In the genomic region with DNA sequence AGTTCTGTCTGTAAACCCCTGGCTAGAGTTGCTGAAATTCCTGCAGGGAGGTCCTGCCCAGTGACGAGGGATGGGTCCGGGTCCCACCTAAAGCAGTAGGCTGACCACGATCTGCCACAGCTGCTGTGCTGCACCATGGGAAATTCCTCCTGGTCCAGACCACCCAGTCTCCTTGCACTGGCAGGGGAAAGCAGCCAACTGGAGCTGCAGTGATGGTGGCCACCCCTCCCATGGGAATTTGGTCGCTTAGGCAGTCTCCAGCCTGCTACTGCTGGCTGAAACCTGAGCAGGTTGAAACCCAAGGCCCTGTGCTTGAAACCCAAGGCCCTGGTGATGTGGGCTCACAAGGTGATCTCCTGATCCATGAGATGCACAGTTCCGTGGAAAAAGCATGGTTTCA, we compare ENCODE assay signal across 1 cellular context.
TF ChIP-seq lines count a peak whose summit lies in the region.

No MANE protein-coding gene starts in this region.

TF ChIP-seq in H1, 55 proteins besides CTCF, POLR2A, EP300 and RAD21 (continued from another document):
- TF ChIP-seq MAX (IDR thresholded peaks at IDR 0.05) (no peak), NANOG (IDR thresholded peaks at IDR 0.05; ENCODE audit: insufficient read depth, low read depth, low read length, poor library complexity, severe bottlenecking) (no peak), POLR2AphosphoS5 (IDR thresholded peaks at IDR 0.05; ENCODE audit: low read depth, low read length) (no peak), KDM4A (IDR thresholded peaks at IDR 0.05; ENCODE audit: low read depth, low read length, severe bottlenecking) (no peak), JUND (IDR thresholded peaks at IDR 0.05; ENCODE audit: low read length) (no peak), TCF12 (IDR thresholded peaks at IDR 0.05; ENCODE audit: low read depth, low read length) (no peak), TEAD4 (IDR thresholded peaks at IDR 0.05; ENCODE audit: low read depth, low read length) (no peak), USF2 (IDR thresholded peaks at IDR 0.05; ENCODE audit: low read length) (no peak), GTF2F1 (IDR thresholded peaks at IDR 0.05; ENCODE audit: borderline replicate concordance, low read depth, low read length) (no peak)
- TF ChIP-seq, protein P1, sequence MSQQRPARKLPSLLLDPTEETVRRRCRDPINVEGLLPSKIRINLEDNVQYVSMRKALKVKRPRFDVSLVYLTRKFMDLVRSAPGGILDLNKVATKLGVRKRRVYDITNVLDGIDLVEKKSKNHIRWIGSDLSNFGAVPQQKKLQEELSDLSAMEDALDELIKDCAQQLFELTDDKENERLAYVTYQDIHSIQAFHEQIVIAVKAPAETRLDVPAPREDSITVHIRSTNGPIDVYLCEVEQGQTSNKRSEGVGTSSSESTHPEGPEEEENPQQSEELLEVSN (IDR thresholded peaks at IDR 0.05) = no peak
